7 cellular contexts compared by ENCODE assay signal in genomic region chr17:27007734-27008531, GRCh38.
A peak's percentile ranks its signal among the peaks of the same experiment; 100 is the strongest.
DNase-seq lines count a peak whose midpoint lies in the region; ATAC-seq, FAIRE-seq and TF ChIP-seq lines count a peak whose summit lies in the region.
"Not testable (repeated sequence)": the region's sequence is repeated elsewhere in the genome, so short reads cannot be mapped to it uniquely, and the experiment has no call there.

No MANE protein-coding gene starts in this region.

- H3K27ac ChIP-seq in OCI-LY1 (ENCODE audit: low read depth, low read length, poor library complexity, severe bottlenecking), result peak overlapping the region; percentile 78
- not testable (repeated sequence) for H3K27ac ChIP-seq in Panc1 (ENCODE audit: low read length); K562 (ENCODE audit: extremely low read depth, low read depth, low read length); testis

- H3K4me1 ChIP-seq in Caco-2; OCI-LY1 (ENCODE audit: insufficient read depth, low read length, severe bottlenecking); Panc1 (ENCODE audit: control insufficient read depth, insufficient read depth, low read length); K562 (replicated peaks in 1 of 2; ENCODE audit: control insufficient read depth in 2 of 2, insufficient read depth in 2 of 2, low read length in 2 of 2); testis: not testable (repeated sequence)

- H3K79me2 ChIP-seq in OCI-LY1 (ENCODE audit: insufficient read depth, low read length); K562 (ENCODE audit: control insufficient read depth, insufficient read depth, low read length): not testable (repeated sequence)

- CTCF ChIA-PET in Caco-2 (lab: Charles Lee); Panc1 (lab: Charles Lee); K562 (lab: Yijun Ruan, JAX; ENCODE audit: low intra/inter-chr PET ratio): not testable (repeated sequence)

- not testable (repeated sequence) for H3K36me3 ChIP-seq in Caco-2 (ENCODE audit: control insufficient read depth, insufficient read depth, low read length); OCI-LY1 (ENCODE audit: insufficient read depth, low read length); Panc1 (ENCODE audit: control insufficient read depth, insufficient read depth, low read length); K562 (ENCODE audit: control insufficient read depth, insufficient read depth, low read length); testis (ENCODE audit: low read depth, missing control alignments)

- not testable (repeated sequence) for H4K20me1 ChIP-seq in OCI-LY1 (ENCODE audit: insufficient read depth, low read length); K562 (replicated peaks; ENCODE audit: control insufficient read depth, insufficient read depth, low read length)

- not testable (repeated sequence) for H3K27me3 Mint-ChIP-seq in Caco-2 (ENCODE audit: insufficient read depth, unreplicated experiment)

- not testable (repeated sequence) for H3K9me2 ChIP-seq in OCI-LY1 (ENCODE audit: low read depth, low read length)

- not testable (repeated sequence) for H3K36me3 Mint-ChIP-seq in Caco-2 (ENCODE audit: insufficient read depth, unreplicated experiment)

- FAIRE-seq in K562 (lab: Jason Lieb, UNC), result peak; percentile 46

- not testable (repeated sequence) for H3F3A ChIP-seq in OCI-LY1 (ENCODE audit: insufficient read depth, low read length)

- POLR2A ChIA-PET in Caco-2 (lab: Charles Lee); Panc1 (lab: Charles Lee); K562 (lab: Yijun Ruan, JAX): not testable (repeated sequence)

- intact Hi-C loops in Caco-2 (cut with micrococcal nuclease; ENCODE audit: unreplicated experiment); Panc1 (cut with micrococcal nuclease; ENCODE audit: unreplicated experiment); K562 (cut with micrococcal nuclease); testis (cut with DNase I; ENCODE audit: low total_unique reads): not testable (repeated sequence)

- not testable (repeated sequence) for H3K9ac ChIP-seq in OCI-LY1 (ENCODE audit: low read length); K562 (ENCODE audit: insufficient read depth in 1 of 2, low read depth in 2 of 2, low read length in 2 of 2)

- not testable (repeated sequence) for H3K9me3 ChIP-seq in Caco-2; OCI-LY1 (ENCODE audit: low read length); Panc1 (ENCODE audit: control insufficient read depth, insufficient read depth, low read depth, low read length); K562 (replicated peaks; ENCODE audit: control insufficient read depth, insufficient read depth, low read depth, low read length); testis

- not testable (repeated sequence) for H2AFZ ChIP-seq in OCI-LY1 (ENCODE audit: low read length); K562 (ENCODE audit: low read depth, low read length)

- not testable (repeated sequence) for TF ChIP-seq POLR2A in K562 (conservative IDR thresholded peaks at IDR 0.05); testis (IDR thresholded peaks at IDR 0.05)

- H3K9me1 ChIP-seq in K562 (ENCODE audit: control insufficient read depth, insufficient read depth, low read length), result not testable (repeated sequence)

- not testable (repeated sequence) for BruUV-seq in Caco-2 (replicated peaks; lab: Mats Ljungman, UMichigan); Panc1 (replicated peaks; lab: Mats Ljungman, UMichigan); K562 (replicated peaks; lab: Mats Ljungman, UMichigan)

- H3K4me1 Mint-ChIP-seq in Caco-2 (ENCODE audit: low read depth, unreplicated experiment), result not testable (repeated sequence)

- 15% methylated on average over 4 of the region's 4 CpGs for WGBS in K562 (ENCODE audit: insufficient coverage, low coverage, missing lambda C conversion rate)
- 59 to 66% methylated on average over 4 of the region's 4 CpGs for WGBS in testis, 2 donors

- not testable (repeated sequence) for TF ChIP-seq EP300 in K562 (IDR thresholded peaks at IDR 0.05; ENCODE audit: low read length)

- TF ChIP-seq CTCF in Caco-2 (IDR thresholded peaks at IDR 0.05; ENCODE audit: insufficient read depth in 1 of 2, low read depth in 1 of 2, low read length in 1 of 2, severe bottlenecking in 1 of 2, unreplicated experiment in 1 of 2), result peak; percentile 32 to 38
- peak; percentile 37; the same call in 1 of the 2 replicates for TF ChIP-seq CTCF in LNCAP (IDR thresholded peaks at IDR 0.05)
- 0 out of 2 replicates have a peak, but pooled peaks have one; percentile 9 for TF ChIP-seq CTCF in OCI-LY1 (IDR thresholded peaks at IDR 0.05; ENCODE audit: low read length)
- TF ChIP-seq CTCF in Panc1 (IDR thresholded peaks at IDR 0.05), result peak; percentile 47
- TF ChIP-seq CTCF in K562 (IDR thresholded peaks at IDR 0.05 in 2 of 3, conservative IDR thresholded peaks at IDR 0.05 in 1 of 3; ENCODE audit: insufficient read depth in 2 of 3, low read depth in 1 of 3, low read length in 3 of 3), result peak in 1 of 3 experiments; percentile 17; a peak in 1 of 6 replicates
- not testable (repeated sequence) for TF ChIP-seq CTCF in testis (IDR thresholded peaks at IDR 0.05)

- ATAC-seq in Panc1 (0 out of 2 replicates have a peak, but pooled peaks have one; percentile 30), SK-N-SH treated with all-trans-retinoic acid at 6 μM for 48 hours (peak; percentile 62), K562 (peak; percentile 47; the same call in 1 of the 3 replicates)

- not testable (repeated sequence) for H3K9me3 Mint-ChIP-seq in Caco-2 (ENCODE audit: unreplicated experiment)

- peak in 1 of 2 experiments; percentile 38 for DNase-seq in Caco-2
- DNase-seq in Panc1 (ENCODE audit: low read depth, low spot score); K562 (ENCODE audit: extremely low read depth in 1 of 4, low spot score in 3 of 4): not testable (repeated sequence)
- DNase-seq in testis, result peak; percentile 38

- TF ChIP-seq RAD21 in K562 (CRISPR knock-in tag; conservative IDR thresholded peaks at IDR 0.05 in 1 of 2, IDR thresholded peaks at IDR 0.05 in 1 of 2), result not testable (repeated sequence)

- H3K4me3 Mint-ChIP-seq in Caco-2 (ENCODE audit: unreplicated experiment), result not testable (repeated sequence)

- not testable (repeated sequence) for H3K4me2 ChIP-seq in OCI-LY1 (ENCODE audit: low read length); K562 (ENCODE audit: insufficient read depth, low read length)

- in situ Hi-C loops in Panc1 (cut with HindIII; ENCODE audit: low pct_unique_long_range_greater_than_20kb, low sequenced_read_pairs); K562 (cut with MboI): not testable (repeated sequence)

- H3K4me3 ChIP-seq in Caco-2 (ENCODE audit: low read depth, low read length); OCI-LY1 (ENCODE audit: low read depth, low read length, poor library complexity, severe bottlenecking); Panc1 (ENCODE audit: low read depth in 2 of 2, low read length in 2 of 2); K562; testis: not testable (repeated sequence)

- H3K27ac Mint-ChIP-seq in Caco-2 (ENCODE audit: unreplicated experiment), result not testable (repeated sequence)

- H3K27me3 ChIP-seq in Caco-2 (replicated peaks; ENCODE audit: control insufficient read depth, insufficient read depth, low read length); OCI-LY1 (ENCODE audit: insufficient read depth, low read length); Panc1 (ENCODE audit: control insufficient read depth, insufficient read depth, low read length); K562 (ENCODE audit: control insufficient read depth in 2 of 2, insufficient read depth in 2 of 2, low read length in 2 of 2); testis: not testable (repeated sequence)
